ENCODE assay signal across 11 cellular contexts in genomic region chr6:88167625-88167937, GRCh38. TPM values are rescaled to one million over a fixed set of nuclear protein-coding genes. Genes with fewer than 3 reads are reported as not detected.
DNase-seq lines count a peak whose midpoint lies in the region; ATAC-seq and TF ChIP-seq lines count a peak whose summit lies in the region.
"Had no signal": no experiment of that assay in that cellular context is flagged by ENCODE, and none has a peak within 500 bp of the region (broad histone marks: within the 10 kb centered on the region; RNA-seq: fewer than 3 reads in every experiment).

No MANE protein-coding gene starts in this region.

- CTCF ChIA-PET in CD4-positive, alpha-beta T cell (lab: Charles Lee): no interaction called here

- POLR2A ChIA-PET in CD4-positive, alpha-beta T cell (lab: Charles Lee): no interaction called here

- peaks cover 10% of the 10 kb centered on the region for H4K20me1 ChIP-seq in neural progenitor cell (ENCODE audit: low read depth)

- peak overlapping the region; percentile 100 for H2AFZ ChIP-seq in neural progenitor cell (replicated peaks)

- peaks cover 15% of the 10 kb centered on the region for H3K4me1 Mint-ChIP-seq in CD4-positive, alpha-beta T cell (ENCODE audit: low read depth)
- H3K4me1 Mint-ChIP-seq in dendritic cell treated with granulocyte-macrophage colony-stimulating factor and Interleukin-4, amounts not matched to agents 40 ng/mL and 50 ng/mL, for 4 days (ENCODE audit: low read depth): peaks cover 18% of the 10 kb centered on the region
- H3K4me1 Mint-ChIP-seq in neural progenitor cell: peaks cover 15% of the 10 kb centered on the region

- peak overlapping the region; percentile 75 for H3K4me3 ChIP-seq in HUES6 (ENCODE audit: low read depth, low read length)
- H3K4me3 ChIP-seq in neural progenitor cell: peak overlapping the region; percentile 63

- H3K27ac Mint-ChIP-seq in CD4-positive, alpha-beta T cell: no peak overlapping the region
- H3K27ac Mint-ChIP-seq in dendritic cell treated with granulocyte-macrophage colony-stimulating factor and Interleukin-4, amounts not matched to agents 40 ng/mL and 50 ng/mL, for 4 days: no peak overlapping the region
- H3K27ac Mint-ChIP-seq in neural progenitor cell: no peak overlapping the region

- H3K27ac ChIP-seq in CD4-positive, alpha-beta T cell (ENCODE audit: low read depth, low read length): no peak overlapping the region
- H3K27ac ChIP-seq in HUES6 (ENCODE audit: low read depth, low read length) (no peak overlapping the region), neural progenitor cell (no peak overlapping the region)

- H3K27me3 Mint-ChIP-seq in CD4-positive, alpha-beta T cell: peaks cover 77% of the 10 kb centered on the region
- peaks cover 70% of the 10 kb centered on the region for H3K27me3 Mint-ChIP-seq in dendritic cell treated with granulocyte-macrophage colony-stimulating factor and Interleukin-4, amounts not matched to agents 40 ng/mL and 50 ng/mL, for 4 days
- peaks cover 30% of the 10 kb centered on the region for H3K27me3 Mint-ChIP-seq in neural progenitor cell (ENCODE audit: insufficient read depth, low read depth)

- peak overlapping the region; percentile 77 for H3K4me3 Mint-ChIP-seq in CD4-positive, alpha-beta T cell
- H3K4me3 Mint-ChIP-seq in dendritic cell treated with granulocyte-macrophage colony-stimulating factor and Interleukin-4, amounts not matched to agents 40 ng/mL and 50 ng/mL, for 4 days: peak overlapping the region; percentile 55
- H3K4me3 Mint-ChIP-seq in neural progenitor cell: peak overlapping the region; percentile 79

- H3K4me1 ChIP-seq in HUES6 (ENCODE audit: control insufficient read depth, insufficient read depth, low read length) (no peaks in the 10 kb centered on the region), neural progenitor cell (no peaks in the 10 kb centered on the region)

- H3K4me2 ChIP-seq in neural progenitor cell: peak overlapping the region; percentile 90

- no peaks in the 10 kb centered on the region for H3K79me2 ChIP-seq in neural progenitor cell (ENCODE audit: low read depth)

- H3K9me3 ChIP-seq in CD4-positive, alpha-beta T cell (ENCODE audit: control insufficient read depth, low read length): no peaks in the 10 kb centered on the region
- no peaks in the 10 kb centered on the region for H3K9me3 ChIP-seq in HUES6 (ENCODE audit: control insufficient read depth, insufficient read depth, low read depth, low read length)
- H3K9me3 ChIP-seq in neural progenitor cell (ENCODE audit: low read depth): no peaks in the 10 kb centered on the region

- TF ChIP-seq CTCF in CD4-positive, alpha-beta T cell (IDR thresholded peaks at IDR 0.05): no peak
- no peak for TF ChIP-seq CTCF in neural progenitor cell (IDR thresholded peaks at IDR 0.05)

- no peak for DNase-seq in CD4-positive, alpha-beta T cell
- DNase-seq in neural progenitor cell (ENCODE audit: low spot score): peak; percentile 18
- DNase-seq in A172 (ENCODE audit: low spot score): no peak
- no peak for DNase-seq in ecto neural progenitor cell (ENCODE audit: low spot score)
- DNase-seq in NOMO-1 (lab: John Stamatoyannopoulos, UW; ENCODE audit: unreplicated experiment in 2 of 2): no peak
- DNase-seq: cerebellar nuclear complex, NCI-H187 treated with DMSO at 0.1 percent for 48 hours had no signal

- H3K36me3 Mint-ChIP-seq in CD4-positive, alpha-beta T cell (ENCODE audit: low read depth): no peaks in the 10 kb centered on the region
- H3K36me3 Mint-ChIP-seq in dendritic cell treated with granulocyte-macrophage colony-stimulating factor and Interleukin-4, amounts not matched to agents 40 ng/mL and 50 ng/mL, for 4 days (ENCODE audit: low read depth): no peaks in the 10 kb centered on the region
- H3K36me3 Mint-ChIP-seq in neural progenitor cell: no peaks in the 10 kb centered on the region

- ATAC-seq in CD4-positive, alpha-beta T cell (ENCODE audit: poor library complexity): no peak
- no peak for ATAC-seq in GM21367 (IDR thresholded peaks at IDR 0.05; ENCODE audit: unreplicated experiment)

- H3K9me3 Mint-ChIP-seq in CD4-positive, alpha-beta T cell: no peaks in the 10 kb centered on the region
- H3K9me3 Mint-ChIP-seq in dendritic cell treated with granulocyte-macrophage colony-stimulating factor and Interleukin-4, amounts not matched to agents 40 ng/mL and 50 ng/mL, for 4 days: no peaks in the 10 kb centered on the region
- H3K9me3 Mint-ChIP-seq in neural progenitor cell: no peaks in the 10 kb centered on the region

- peaks cover 70% of the 10 kb centered on the region for H3K27me3 ChIP-seq in CD4-positive, alpha-beta T cell (ENCODE audit: control insufficient read depth, insufficient read depth, low read length)
- peaks cover 68% of the 10 kb centered on the region for H3K27me3 ChIP-seq in HUES6 (ENCODE audit: control insufficient read depth, insufficient read depth, low read length)
- peaks cover 77% of the 10 kb centered on the region for H3K27me3 ChIP-seq in neural progenitor cell

- no peaks in the 10 kb centered on the region for H3K36me3 ChIP-seq in HUES6 (ENCODE audit: control insufficient read depth, insufficient read depth, low read length)
- no peaks in the 10 kb centered on the region for H3K36me3 ChIP-seq in neural progenitor cell

- H3F3A ChIP-seq in neural progenitor cell (ENCODE audit: low read depth): peaks cover 9% of the 10 kb centered on the region

- intact Hi-C loops in CD4-positive, alpha-beta T cell (cut with DNase I, micrococcal nuclease): no loop called here
- intact Hi-C loops in dendritic cell treated with granulocyte-macrophage colony-stimulating factor and Interleukin-4, amounts not matched to agents 40 ng/mL and 50 ng/mL, for 4 days (cut with micrococcal nuclease): no loop called here

- H3K9ac ChIP-seq in HUES6 (ENCODE audit: low read length) (peak overlapping the region; percentile 40), neural progenitor cell (no peak overlapping the region)

RNA-seq across cellular contexts. Expression of gene CNR1, which starts 1.4 kb away (rescaled TPM):
- not detected for total RNA-seq in CD4-positive, alpha-beta T cell
- 0.26 and 0.34 TPM in 2 replicates for total RNA-seq in neural progenitor cell (ENCODE audit: low replicate concordance)
- total RNA-seq in A172 (2014; rRNA removed; shearing (Covaris generic)): not detected in 2 replicates
- total RNA-seq: osteoblast had no signal
